In the genomic region with DNA sequence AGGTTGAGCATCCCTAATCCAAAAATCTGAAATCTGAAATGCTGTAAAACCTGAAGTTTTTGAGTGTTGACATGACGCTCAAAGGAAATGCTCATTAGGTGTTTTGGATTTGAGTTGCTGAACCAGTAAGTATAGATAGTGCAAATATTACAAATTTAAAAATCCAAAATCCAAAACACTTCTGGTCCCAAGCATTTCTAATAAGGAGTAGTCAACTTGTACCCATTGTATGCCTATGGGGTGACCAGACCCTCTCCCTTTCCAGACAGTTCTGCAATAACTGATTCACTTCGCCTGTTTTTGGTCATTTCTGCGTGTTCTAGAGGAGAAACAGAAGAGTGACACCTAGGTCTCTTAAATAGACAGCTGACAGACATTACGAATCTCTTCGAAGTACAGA, we compare ENCODE assay signal across 17 cellular contexts.
"Had no signal": no experiment of that assay in that cellular context is flagged by ENCODE, and none has a peak within 500 bp of the region (broad histone marks: within the 10 kb centered on the region; RNA-seq: fewer than 3 reads in every experiment).

No MANE protein-coding gene starts in this region.

- H3K4me1 ChIP-seq: parathyroid adenoma had no signal

- H3K27ac ChIP-seq: adrenal gland, parathyroid adenoma, tibial nerve had no signal

- H3K36me3 ChIP-seq: adrenal gland, heart left ventricle, tibial nerve had no signal

- H3K9me3 ChIP-seq: adrenal gland, heart left ventricle, tibial nerve had no signal

- DNase-seq: activated naive CD4-positive, alpha-beta T cell; activated T-cell treated with anti-CD3 and anti-CD28 coated beads, Interleukin-2, amount 50 U/mL, for 24 hours; adrenal gland; cortex of kidney; heart left ventricle; immature natural killer cell; nephron progenitor cell; nucleus accumbens; right cardiac atrium; stimulated activated CD4-positive, alpha-beta T cell treated with anti-CD3 and anti-CD28 coated beads, Interleukin-4, amount 100 ng/mL, for 24 hours; substantia nigra; T-cell had no signal

- H3K9ac ChIP-seq: parathyroid adenoma had no signal

- H3K4me3 ChIP-seq: adrenal gland, heart left ventricle, lung, tibial nerve had no signal

- H3K27me3 ChIP-seq: adrenal gland, tibial nerve had no signal

- ATAC-seq: activated T-helper 17 cell treated with anti-CD3 and anti-CD28 coated beads, Interleukin-2, amount 50 U/mL, for 72 hours; heart left ventricle; left lobe of liver; right cardiac atrium; T-cell had no signal
